22 cellular contexts compared by ENCODE assay signal in genomic region chr22:36828815-36829214, GRCh38. TPM values are rescaled to one million over a fixed set of nuclear protein-coding genes. Genes with fewer than 3 reads are reported as not detected.
DNase-seq lines count a peak whose midpoint lies in the region; ATAC-seq and TF ChIP-seq lines count a peak whose summit lies in the region.
"Had no signal": no experiment of that assay in that cellular context is flagged by ENCODE, and none has a peak within 500 bp of the region (broad histone marks: within the 10 kb centered on the region; RNA-seq: fewer than 3 reads in every experiment).

No MANE protein-coding gene starts in this region.

- no peaks in the 10 kb centered on the region for H4K20me1 ChIP-seq in MM.1S (ENCODE audit: insufficient read depth, low read length)

- CTCF ChIA-PET in HEK293T (lab: Yijun Ruan, JAX): no interaction called here
- CTCF ChIA-PET in activated CD8-positive, alpha-beta T cell treated with anti-CD3 and anti-CD28 coated beads for 36 hours (lab: Charles Lee): interaction anchor here (2.9 kb wide), 1 partner anchor 28 kb away, joined by 13 read pairs; no protein-coding TSS in a partner anchor

- H3K27me3 ChIP-seq in mesendoderm (ENCODE audit: insufficient read depth, low read length, poor library complexity) (no peaks in the 10 kb centered on the region), MM.1S (replicated peaks; ENCODE audit: insufficient read depth, low read length) (no peaks in the 10 kb centered on the region)
- H3K27me3 ChIP-seq: ascending aorta, pancreas, sigmoid colon had no signal

- H3K9me2 ChIP-seq in MM.1S (replicated peaks; ENCODE audit: insufficient read depth, low read length): no peaks in the 10 kb centered on the region

- H4K8ac ChIP-seq in mesendoderm (ENCODE audit: low read depth, low read length): no peak overlapping the region

- H3K4me3 ChIP-seq in mesendoderm (ENCODE audit: low read length) (no peak overlapping the region), MM.1S (ENCODE audit: low read length) (no peak overlapping the region)
- H3K4me3 ChIP-seq: ascending aorta, pancreas, sigmoid colon had no signal

- no peaks in the 10 kb centered on the region for H3K36me3 Mint-ChIP-seq in activated T-cell treated with anti-CD3 and anti-CD28 coated beads, Interleukin-2, amount 50 U/mL, for 72 hours (ENCODE audit: insufficient read depth in 2 of 2)
- H3K36me3 Mint-ChIP-seq in activated CD8-positive, alpha-beta T cell treated with anti-CD3 and anti-CD28 coated beads for 36 hours (ENCODE audit: low read depth): no peaks in the 10 kb centered on the region
- H3K36me3 Mint-ChIP-seq: natural killer cell had no signal

- POLR2A ChIA-PET in HEK293T (lab: Yijun Ruan, JAX): no interaction called here
- POLR2A ChIA-PET in activated CD8-positive, alpha-beta T cell treated with anti-CD3 and anti-CD28 coated beads for 36 hours (lab: Charles Lee): no interaction called here

- H3K79me1 ChIP-seq in mesendoderm (ENCODE audit: low read length): no peaks in the 10 kb centered on the region

- no peak overlapping the region for H3K56ac ChIP-seq in mesendoderm (ENCODE audit: low read length)

- H3K4me2 ChIP-seq in mesendoderm (ENCODE audit: low read length): no peak overlapping the region
- H3K4me2 ChIP-seq in MM.1S (ENCODE audit: low read depth, low read length): no peak overlapping the region

- H3K9me3 ChIP-seq in MM.1S (replicated peaks; ENCODE audit: insufficient read depth, low read length): no peaks in the 10 kb centered on the region
- H3K9me3 ChIP-seq: ascending aorta, pancreas, sigmoid colon had no signal

- H3K18ac ChIP-seq in mesendoderm (ENCODE audit: low read length): no peak overlapping the region

- no peak overlapping the region for H2BK5ac ChIP-seq in mesendoderm (ENCODE audit: low read length)

- no peak overlapping the region for H3K23ac ChIP-seq in mesendoderm (ENCODE audit: low read length)

- TF ChIP-seq CTCF in activated CD8-positive, alpha-beta T cell treated with anti-CD3 and anti-CD28 coated beads for 36 hours (IDR thresholded peaks at IDR 0.05): no peak
- no peak for TF ChIP-seq CTCF in MM.1S (IDR thresholded peaks at IDR 0.05; ENCODE audit: low read length)

- H2AK5ac ChIP-seq in mesendoderm (ENCODE audit: low read length): no peak overlapping the region

- H3K27ac ChIP-seq in mesendoderm (ENCODE audit: low read depth, low read length) (no peak overlapping the region), MM.1S (ENCODE audit: low read length) (no peak overlapping the region)
- H3K27ac ChIP-seq: ascending aorta, pancreas, sigmoid colon had no signal

- no peaks in the 10 kb centered on the region for H3K4me1 ChIP-seq in mesendoderm (ENCODE audit: control insufficient read depth, low read depth, low read length)
- H3K4me1 ChIP-seq in MM.1S (ENCODE audit: low read length): no peaks in the 10 kb centered on the region
- H3K4me1 ChIP-seq: ascending aorta, pancreas had no signal

- WGBS in mesendoderm (ENCODE audit: extremely low coverage, insufficient coverage, low lambda C conversion rate): no CpG with 5 or more reads among the region's 3 CpGs

- H3K36me3 ChIP-seq in mesendoderm (ENCODE audit: control insufficient read depth, insufficient read depth, low read length): no peaks in the 10 kb centered on the region
- no peaks in the 10 kb centered on the region for H3K36me3 ChIP-seq in MM.1S (replicated peaks; ENCODE audit: insufficient read depth, low read length)
- H3K36me3 ChIP-seq: ascending aorta, pancreas, sigmoid colon had no signal

- H3F3A ChIP-seq in MM.1S (ENCODE audit: insufficient read depth, low read length): no peaks in the 10 kb centered on the region

- no peak overlapping the region for H3K4me3 Mint-ChIP-seq in activated T-cell treated with anti-CD3 and anti-CD28 coated beads, Interleukin-2, amount 50 U/mL, for 72 hours
- no peak overlapping the region for H3K4me3 Mint-ChIP-seq in activated CD8-positive, alpha-beta T cell treated with anti-CD3 and anti-CD28 coated beads for 36 hours
- H3K4me3 Mint-ChIP-seq: natural killer cell had no signal

- H3K9me3 Mint-ChIP-seq in activated T-cell treated with anti-CD3 and anti-CD28 coated beads, Interleukin-2, amount 50 U/mL, for 72 hours: no peaks in the 10 kb centered on the region
- no peaks in the 10 kb centered on the region for H3K9me3 Mint-ChIP-seq in activated CD8-positive, alpha-beta T cell treated with anti-CD3 and anti-CD28 coated beads for 36 hours
- H3K9me3 Mint-ChIP-seq: natural killer cell had no signal

- no peak overlapping the region for H4K5ac ChIP-seq in mesendoderm (ENCODE audit: low read length)

- no peak overlapping the region for H3K4ac ChIP-seq in mesendoderm (ENCODE audit: low read depth, low read length)

- peak in 1 of 2 donors; percentile 14 for DNase-seq in activated T-cell treated with anti-CD3 and anti-CD28 coated beads, Interleukin-2, amount 50 U/mL, for 72 hours
- DNase-seq in activated T-cell treated with anti-CD3 and anti-CD28 coated beads, Interleukin-2, amount 50 U/mL, for 48 hours: no peak
- DNase-seq in HEK293T (ENCODE audit: extremely low spot score) (no peak), mesendoderm (peak; percentile 69), mesenteric fat pad (ENCODE audit: low spot score) (no peak), superior temporal gyrus (ENCODE audit: extremely low spot score) (no peak), MM.1S (no peak)
- DNase-seq in activated CD8-positive, alpha-beta T cell treated with anti-CD3 and anti-CD28 coated beads for 36 hours: peak; percentile 48
- DNase-seq: activated CD4-positive, alpha-beta T cell treated with anti-CD3 and anti-CD28 coated beads for 4 hours; effector CD8-positive, alpha-beta T cell; KG1; mesenchymal stem cell; natural killer cell; NCI-H1048; NCI-H510A; sigmoid colon had no signal

- intact Hi-C loops in activated CD8-positive, alpha-beta T cell treated with anti-CD3 and anti-CD28 coated beads for 36 hours (cut with micrococcal nuclease): no loop called here

- H3K4me1 Mint-ChIP-seq in activated T-cell treated with anti-CD3 and anti-CD28 coated beads, Interleukin-2, amount 50 U/mL, for 72 hours (ENCODE audit: low read depth): peaks cover 16% of the 10 kb centered on the region
- peaks cover 9% of the 10 kb centered on the region for H3K4me1 Mint-ChIP-seq in activated CD8-positive, alpha-beta T cell treated with anti-CD3 and anti-CD28 coated beads for 36 hours (ENCODE audit: low read depth)
- H3K4me1 Mint-ChIP-seq: natural killer cell had no signal

- H3K9ac ChIP-seq in mesendoderm (ENCODE audit: low read length) (no peak overlapping the region), MM.1S (ENCODE audit: low read length) (no peak overlapping the region)

- peaks cover 21% of the 10 kb centered on the region for H3K27me3 Mint-ChIP-seq in activated T-cell treated with anti-CD3 and anti-CD28 coated beads, Interleukin-2, amount 50 U/mL, for 72 hours (ENCODE audit: low read depth)
- H3K27me3 Mint-ChIP-seq in activated CD8-positive, alpha-beta T cell treated with anti-CD3 and anti-CD28 coated beads for 36 hours: peaks cover 19% of the 10 kb centered on the region

- H2BK120ac ChIP-seq in mesendoderm (ENCODE audit: low read depth, low read length): no peak overlapping the region

- H2AFZ ChIP-seq in MM.1S (ENCODE audit: low read length): no peak overlapping the region

- H3K79me2 ChIP-seq in mesendoderm (ENCODE audit: control insufficient read depth, insufficient read depth, low read length) (no peaks in the 10 kb centered on the region), MM.1S (ENCODE audit: low read length) (no peaks in the 10 kb centered on the region)

- peak; percentile 26 to 51 for ATAC-seq in activated T-cell treated with anti-CD3 and anti-CD28 coated beads, Interleukin-2, amount 50 U/mL, for 72 hours (replicated peaks in 1 of 2)
- ATAC-seq in activated CD8-positive, alpha-beta T cell treated with anti-CD3 and anti-CD28 coated beads for 36 hours: peak; percentile 94
- ATAC-seq: pancreas had no signal

- H2BK15ac ChIP-seq in mesendoderm (replicated peaks; ENCODE audit: low read depth): no peak overlapping the region

- no peak overlapping the region for H3K27ac Mint-ChIP-seq in activated T-cell treated with anti-CD3 and anti-CD28 coated beads, Interleukin-2, amount 50 U/mL, for 72 hours
- no peak overlapping the region for H3K27ac Mint-ChIP-seq in activated CD8-positive, alpha-beta T cell treated with anti-CD3 and anti-CD28 coated beads for 36 hours
- H3K27ac Mint-ChIP-seq: natural killer cell had no signal

TF ChIP-seq in HEK293T, 16 proteins besides CTCF, POLR2A, EP300 and RAD21:
- TF ChIP-seq NFRKB (IDR thresholded peaks at IDR 0.05): no peak
- no peak for TF ChIP-seq L3MBTL2 (conservative IDR thresholded peaks at IDR 0.05)
- peak; percentile 73 for TF ChIP-seq PKNOX1 (IDR thresholded peaks at IDR 0.05)
- TF ChIP-seq CTBP1 (IDR thresholded peaks at IDR 0.05; ENCODE audit: borderline replicate concordance): no peak

RNA-seq across cellular contexts. Expression of gene PVALB, which starts 12.0 kb away (rescaled TPM):
- not detected for total RNA-seq in activated T-cell treated with anti-CD3 and anti-CD28 coated beads, Interleukin-2, amount 50 U/mL, for 72 hours
- total RNA-seq in activated CD8-positive, alpha-beta T cell treated with anti-CD3 and anti-CD28 coated beads for 36 hours: not detected
- polyA plus RNA-seq in mesendoderm (2013, experiment 1 of 2): 1.1 TPM
- polyA plus RNA-seq in mesendoderm (2013, experiment 2 of 2): 1.7 TPM
- total RNA-seq in mesenteric fat pad: not detected
- total RNA-seq: ascending aorta, chondrocyte, fibroblast of lung, G401, pancreas, sigmoid colon had no signal
- polyA plus RNA-seq: AG04450, fibroblast of lung, sigmoid colon had no signal

RNA-seq across cellular contexts. Expression of gene NCF4, which starts 32.0 kb away (rescaled TPM):
- total RNA-seq in activated T-cell treated with anti-CD3 and anti-CD28 coated beads, Interleukin-2, amount 50 U/mL, for 72 hours: 10 to 100 TPM in 1 of 2 donors, 1 to 10 TPM in 1; 8.5 to 15.8 TPM
- total RNA-seq in activated CD8-positive, alpha-beta T cell treated with anti-CD3 and anti-CD28 coated beads for 36 hours: 1 to 10 TPM; 2.5 to 2.9 TPM
- not detected for polyA plus RNA-seq in mesendoderm (2013, experiment 1 of 2)
- not detected for polyA plus RNA-seq in mesendoderm (2013, experiment 2 of 2)
- 51.0 TPM for total RNA-seq in mesenteric fat pad
- total RNA-seq: chondrocyte, fibroblast of lung, G401 had no signal
- polyA plus RNA-seq: AG04450, fibroblast of lung had no signal

RNA-seq across cellular contexts. Expression of gene IFT27, which starts 52.9 kb away (rescaled TPM):
- 10 to 100 TPM; 25.8 to 26.3 TPM for total RNA-seq in activated T-cell treated with anti-CD3 and anti-CD28 coated beads, Interleukin-2, amount 50 U/mL, for 72 hours
- 10 to 100 TPM; 20.0 to 21.9 TPM for total RNA-seq in activated CD8-positive, alpha-beta T cell treated with anti-CD3 and anti-CD28 coated beads for 36 hours
- polyA plus RNA-seq in mesendoderm (2013, experiment 1 of 2): 22.0 TPM
- polyA plus RNA-seq in mesendoderm (2013, experiment 2 of 2): 21.5 TPM
- total RNA-seq in mesenteric fat pad: 21.4 TPM

Comparison
In these comparisons a context has a peak if more than half of its experiments do, and no peak if none do; other contexts are left out.
1. DNase-seq: peak in activated CD8-positive, alpha-beta T cell treated with anti-CD3 and anti-CD28 coated beads for 36 hours (single experiment) and mesendoderm (single experiment); none in activated T-cell treated with anti-CD3 and anti-CD28 coated beads, Interleukin-2, amount 50 U/mL, for 48 hours (0 of 2), HEK293T (single experiment), mesenteric fat pad (single experiment), superior temporal gyrus (single experiment) and MM.1S (single experiment).